Comparison of ENCODE assay signal across 28 cellular contexts in the genomic region with DNA sequence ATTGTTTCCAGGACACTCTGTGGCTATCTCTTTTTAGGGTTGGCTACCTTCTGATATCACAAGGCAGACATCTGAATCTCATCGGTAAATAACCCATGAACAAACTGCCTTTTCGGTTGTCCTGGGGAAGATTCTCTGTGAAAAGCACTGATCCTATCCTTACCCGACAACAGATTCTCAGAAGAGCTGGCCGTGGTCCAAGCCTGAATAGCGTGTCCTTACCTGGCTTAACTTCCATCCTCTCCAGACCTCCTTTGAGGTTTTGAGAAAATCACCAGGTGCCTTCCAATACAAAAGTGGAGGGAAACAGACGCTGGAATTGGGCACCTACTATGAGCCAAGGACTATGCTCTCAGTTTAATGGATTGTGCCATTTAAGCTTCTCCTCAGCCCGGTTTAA.
DNase-seq lines count a peak whose midpoint lies in the region; ATAC-seq, FAIRE-seq and TF ChIP-seq lines count a peak whose summit lies in the region.
"Had no signal": no experiment of that assay in that cellular context is flagged by ENCODE, and none has a peak within 500 bp of the region (broad histone marks: within the 10 kb centered on the region; RNA-seq: fewer than 3 reads in every experiment).

No MANE protein-coding gene starts in this region.

- peak overlapping the region; percentile 4 for H3K4me3 Mint-ChIP-seq in natural killer cell
- no peak overlapping the region for H3K4me3 Mint-ChIP-seq in natural killer cell treated with Interleukin-12 subunit alpha and Interleukin-12 subunit beta and Interleukin-15 and Interleukin-18, amount 100 ng/mL, for 72 hours
- H3K4me3 Mint-ChIP-seq: activated naive CD4-positive, alpha-beta T cell treated with anti-CD3 and anti-CD28 coated beads for 36 hours; T-helper 1 cell treated with Interleukin-12 subunit alpha and Interleukin-12 subunit beta and Interleukin-4 antibody, amounts not matched to agents 30 μg/mL and 1 μg/mL, for 36 hours had no signal

- no peaks in the 10 kb centered on the region for H3K36me3 Mint-ChIP-seq in natural killer cell
- no peaks in the 10 kb centered on the region for H3K36me3 Mint-ChIP-seq in natural killer cell treated with Interleukin-12 subunit alpha and Interleukin-12 subunit beta and Interleukin-15 and Interleukin-18, amount 100 ng/mL, for 72 hours

- peaks cover 39 to 47% of the 10 kb centered on the region in 2 donors for H3K4me1 Mint-ChIP-seq in natural killer cell
- peaks cover 29 to 34% of the 10 kb centered on the region in 2 donors for H3K4me1 Mint-ChIP-seq in natural killer cell treated with Interleukin-12 subunit alpha and Interleukin-12 subunit beta and Interleukin-15 and Interleukin-18, amount 100 ng/mL, for 72 hours (ENCODE audit: low read depth in 2 of 2)

- H3K4me1 ChIP-seq in K562 (replicated peaks in 1 of 2; ENCODE audit: control insufficient read depth in 2 of 2, insufficient read depth in 2 of 2, low read length in 2 of 2) (no peaks in the 10 kb centered on the region), transverse colon (peaks cover 0 to 8% (median 3%) of the 10 kb centered on the region in 4 donors), ascending aorta (no peaks in the 10 kb centered on the region)
- H3K4me1 ChIP-seq: HAP-1, tibial artery had no signal

- no peaks in the 10 kb centered on the region for H3K9me1 ChIP-seq in K562 (ENCODE audit: control insufficient read depth, insufficient read depth, low read length)

- no peak overlapping the region for H2AFZ ChIP-seq in K562 (ENCODE audit: low read depth, low read length)

- FAIRE-seq in K562 (lab: Jason Lieb, UNC) = no peak
- FAIRE-seq: islet of Langerhans, TTC549 had no signal

- POLR2A ChIA-PET in K562 (lab: Yijun Ruan, JAX) = no interaction called here

- BruUV-seq in K562 (replicated peaks; lab: Mats Ljungman, UMichigan) = no TSS peak

- H3K27ac ChIP-seq in K562 (ENCODE audit: extremely low read depth, low read depth, low read length) = no peak overlapping the region
- no peak overlapping the region for H3K27ac ChIP-seq in transverse colon
- H3K27ac ChIP-seq in ascending aorta = no peak overlapping the region
- H3K27ac ChIP-seq: BLaER1, coronary artery, left ventricle myocardium inferior, stomach, tibial artery had no signal

- no peaks in the 10 kb centered on the region for H3K27me3 Mint-ChIP-seq in natural killer cell (ENCODE audit: low read depth in 2 of 2)
- H3K27me3 Mint-ChIP-seq in natural killer cell treated with Interleukin-12 subunit alpha and Interleukin-12 subunit beta and Interleukin-15 and Interleukin-18, amount 100 ng/mL, for 72 hours = no peaks in the 10 kb centered on the region
- H3K27me3 Mint-ChIP-seq: progenitor cell of endocrine pancreas had no signal

- H3K4me3 ChIP-seq in K562 (no peak overlapping the region), transverse colon (no peak overlapping the region), ascending aorta (no peak overlapping the region)
- H3K4me3 ChIP-seq: BLaER1, coronary artery, HAP-1, left ventricle myocardium inferior, stomach, tibial artery had no signal

- TF ChIP-seq CTCF in natural killer cell (IDR thresholded peaks at IDR 0.05) (no peak), K562 (IDR thresholded peaks at IDR 0.05 in 2 of 3, conservative IDR thresholded peaks at IDR 0.05 in 1 of 3; ENCODE audit: insufficient read depth in 2 of 3, low read depth in 1 of 3, low read length in 3 of 3) (no peak), transverse colon (IDR thresholded peaks at IDR 0.05) (no peak), ascending aorta (IDR thresholded peaks at IDR 0.05) (no peak)

- CTCF ChIA-PET in K562 (lab: Yijun Ruan, JAX; ENCODE audit: low intra/inter-chr PET ratio) = no interaction called here

- no peaks in the 10 kb centered on the region for H4K20me1 ChIP-seq in K562 (replicated peaks; ENCODE audit: control insufficient read depth, insufficient read depth, low read length)
- H4K20me1 ChIP-seq: BLaER1 had no signal

- H3K79me2 ChIP-seq in K562 (ENCODE audit: control insufficient read depth, insufficient read depth, low read length) = no peaks in the 10 kb centered on the region

- no peak overlapping the region for H3K27ac Mint-ChIP-seq in natural killer cell
- H3K27ac Mint-ChIP-seq in natural killer cell treated with Interleukin-12 subunit alpha and Interleukin-12 subunit beta and Interleukin-15 and Interleukin-18, amount 100 ng/mL, for 72 hours = no peak overlapping the region
- H3K27ac Mint-ChIP-seq: activated naive CD4-positive, alpha-beta T cell treated with anti-CD3 and anti-CD28 coated beads for 36 hours; progenitor cell of endocrine pancreas; T-helper 1 cell treated with Interleukin-12 subunit alpha and Interleukin-12 subunit beta and Interleukin-4 antibody, amounts not matched to agents 30 μg/mL and 1 μg/mL, for 36 hours had no signal

- H3K27me3 ChIP-seq in K562 (ENCODE audit: control insufficient read depth in 2 of 2, insufficient read depth in 2 of 2, low read length in 2 of 2) = peaks cover 0 to 4% of the 10 kb centered on the region in 2 experiments; a peak in 4 of 5 replicates
- H3K27me3 ChIP-seq in transverse colon = no peaks in the 10 kb centered on the region
- H3K27me3 ChIP-seq in ascending aorta = no peaks in the 10 kb centered on the region
- H3K27me3 ChIP-seq: BLaER1, stomach, tibial artery had no signal

- TF ChIP-seq EP300 in K562 (IDR thresholded peaks at IDR 0.05; ENCODE audit: low read length) (no peak), transverse colon (IDR thresholded peaks at IDR 0.05; ENCODE audit: low read depth) (no peak)

- H3K9me3 ChIP-seq in K562 (replicated peaks; ENCODE audit: control insufficient read depth, insufficient read depth, low read depth, low read length) (no peaks in the 10 kb centered on the region), transverse colon (no peaks in the 10 kb centered on the region), ascending aorta (no peaks in the 10 kb centered on the region)
- H3K9me3 ChIP-seq: BLaER1, HAP-1, left ventricle myocardium inferior, SK-N-SH, stomach, tibial artery had no signal

- WGBS in K562 (ENCODE audit: insufficient coverage, low coverage, missing lambda C conversion rate) = 6% methylated on average over 7 of the region's 7 CpGs
- WGBS in transverse colon (ENCODE audit: low coverage in 1 of 2), 2 donors = 73 to 83% methylated on average over 7 of the region's 7 CpGs

- DNase-seq in natural killer cell = no peak
- DNase-seq in natural killer cell treated with Interleukin-12 subunit alpha and Interleukin-12 subunit beta and Interleukin-15 and Interleukin-18, amount 100 ng/mL, for 72 hours (ENCODE audit: low spot score) = no peak
- DNase-seq in NCI-H187 treated with DMSO at 0.1 percent for 48 hours (lab: John Stamatoyannopoulos, UW) = peak; percentile 2
- DNase-seq in K562 (ENCODE audit: extremely low read depth in 1 of 4, low spot score in 3 of 4) = peak in 1 of 4 experiments; percentile 9
- DNase-seq in transverse colon = no peak
- no peak for DNase-seq in ascending aorta (ENCODE audit: low spot score in 2 of 2)
- no peak for DNase-seq in mucosa of gallbladder (ENCODE audit: low spot score)
- DNase-seq: activated naive CD4-positive, alpha-beta T cell treated with anti-CD3 and anti-CD28 coated beads for 36 hours; aorta; effector memory CD4-positive, alpha-beta T cell; erythroblast; left ventricle myocardium inferior; mesenchymal stem cell; NCI-H1105 treated with DMSO at 0.1 percent for 48 hours; NCI-H2029; NCI-H774; SK-N-SH; stimulated activated CD8-positive, alpha-beta memory T cell treated with anti-CD3 and anti-CD28 coated beads, Interleukin-4, amount 100 ng/mL, for 48 hours; stomach; tibial artery had no signal

- no peak for TF ChIP-seq RAD21 in K562 (CRISPR knock-in tag; conservative IDR thresholded peaks at IDR 0.05 in 1 of 2, IDR thresholded peaks at IDR 0.05 in 1 of 2)

- in situ Hi-C loops in K562 (cut with MboI) (no loop called here), transverse colon (cut with MboI; ENCODE audit: low pct_ligation_motif_present in 1 of 4, low pct_unique_long_range_greater_than_20kb in 1 of 4, low sequenced_read_pairs in 3 of 4) (no loop called here)

- intact Hi-C loops in natural killer cell (cut with micrococcal nuclease) = no loop called here
- intact Hi-C loops in K562 (cut with micrococcal nuclease) = no loop called here
- intact Hi-C loops in transverse colon (cut with DNase I; ENCODE audit: low total_unique reads) = no loop called here
- intact Hi-C loops in ascending aorta (cut with DNase I) = no loop called here

- no peak overlapping the region for H3K4me2 ChIP-seq in K562 (ENCODE audit: insufficient read depth, low read length)
- H3K4me2 ChIP-seq: BLaER1, SK-N-SH had no signal

- no peak for TF ChIP-seq POLR2A in K562 (conservative IDR thresholded peaks at IDR 0.05)
- TF ChIP-seq POLR2A in transverse colon (IDR thresholded peaks at IDR 0.05) = no peak

- no peak overlapping the region for H3K9ac ChIP-seq in K562 (ENCODE audit: insufficient read depth in 1 of 2, low read depth in 2 of 2, low read length in 2 of 2)
- H3K9ac ChIP-seq: BLaER1, SK-N-SH had no signal

- no peaks in the 10 kb centered on the region for H3K9me3 Mint-ChIP-seq in natural killer cell
- H3K9me3 Mint-ChIP-seq in natural killer cell treated with Interleukin-12 subunit alpha and Interleukin-12 subunit beta and Interleukin-15 and Interleukin-18, amount 100 ng/mL, for 72 hours = no peaks in the 10 kb centered on the region
- H3K9me3 Mint-ChIP-seq: activated naive CD4-positive, alpha-beta T cell treated with anti-CD3 and anti-CD28 coated beads for 36 hours; T-helper 1 cell treated with Interleukin-12 subunit alpha and Interleukin-12 subunit beta and Interleukin-4 antibody, amounts not matched to agents 30 μg/mL and 1 μg/mL, for 36 hours had no signal

- ATAC-seq in natural killer cell (no peak), K562 (no peak)
- ATAC-seq in natural killer cell treated with Interleukin-12 subunit alpha and Interleukin-12 subunit beta and Interleukin-15 and Interleukin-18, amount 100 ng/mL, for 72 hours = no peak
- ATAC-seq: sciatic nerve had no signal

- H3K36me3 ChIP-seq in K562 (ENCODE audit: control insufficient read depth, insufficient read depth, low read length) (no peaks in the 10 kb centered on the region), transverse colon (no peaks in the 10 kb centered on the region), ascending aorta (no peaks in the 10 kb centered on the region)
- H3K36me3 ChIP-seq: BLaER1, HAP-1, left ventricle myocardium inferior, stomach, tibial artery had no signal

TF ChIP-seq in K562, 482 proteins besides CTCF, POLR2A, EP300 and RAD21:
- TF ChIP-seq NFIC (IDR thresholded peaks at IDR 0.05) (peak; percentile 25; the same call in 1 of the 2 replicates), SMARCA5 (IDR thresholded peaks at IDR 0.05) (no peak)
